13 cellular contexts compared by ENCODE assay signal in genomic region chr9:15834541-15834940, GRCh38.
DNase-seq lines count a peak whose midpoint lies in the region; TF ChIP-seq lines count a peak whose summit lies in the region.
"Had no signal": no experiment of that assay in that cellular context is flagged by ENCODE, and none has a peak within 500 bp of the region (broad histone marks: within the 10 kb centered on the region; RNA-seq: fewer than 3 reads in every experiment).

No MANE protein-coding gene starts in this region.

- H3K4me3 ChIP-seq in DOHH2 (ENCODE audit: low read length) = no peak overlapping the region
- H3K4me3 ChIP-seq in LNCaP clone FGC (ENCODE audit: low read depth, low read length) = no peak overlapping the region
- no peak overlapping the region for H3K4me3 ChIP-seq in SJCRH30
- H3K4me3 ChIP-seq: left lung, suprapubic skin had no signal

- H3K9me3 ChIP-seq in DOHH2 (ENCODE audit: control insufficient read depth, insufficient read depth, low read length) (no peaks in the 10 kb centered on the region), SJCRH30 (replicated peaks) (no peaks in the 10 kb centered on the region)
- H3K9me3 ChIP-seq: left lung, suprapubic skin had no signal

- peak; percentile 6 for DNase-seq in LNCaP clone FGC (ENCODE audit: low read depth)
- DNase-seq in SJCRH30 = peak; percentile 60 to 72
- peak; percentile 44 for DNase-seq in foreskin melanocyte
- DNase-seq in immature natural killer cell = no peak
- no peak for DNase-seq in NCI-H2029 treated with DMSO at 0.1 percent for 48 hours (lab: John Stamatoyannopoulos, UW)
- DNase-seq in NCI-H510A treated with DMSO at 0.1 percent for 48 hours (lab: John Stamatoyannopoulos, UW) = no peak
- DNase-seq: activated T-cell treated with anti-CD3 and anti-CD28 coated beads, Interleukin-2, amount 50 U/mL, for 24 hours; amniotic stem cell; left lung; NCI-H2029; nephron progenitor cell had no signal

- H3K36me3 ChIP-seq in DOHH2 (ENCODE audit: control insufficient read depth, low read length) (no peaks in the 10 kb centered on the region), SJCRH30 (no peaks in the 10 kb centered on the region)
- H3K36me3 ChIP-seq: left lung, suprapubic skin had no signal

- peaks cover 7% of the 10 kb centered on the region for H3K4me1 ChIP-seq in DOHH2 (ENCODE audit: control insufficient read depth, low read length)
- H3K4me1 ChIP-seq in SJCRH30 = no peaks in the 10 kb centered on the region
- H3K4me1 ChIP-seq: left lung, suprapubic skin had no signal

- H3K4me1 Mint-ChIP-seq in immature natural killer cell = no peaks in the 10 kb centered on the region
- H3K4me1 Mint-ChIP-seq: nephron progenitor cell had no signal

- H3K9me3 Mint-ChIP-seq in immature natural killer cell = no peaks in the 10 kb centered on the region
- H3K9me3 Mint-ChIP-seq: activated T-cell treated with anti-CD3 and anti-CD28 coated beads, Interleukin-2, amount 50 U/mL, for 24 hours; nephron progenitor cell had no signal

- no peaks in the 10 kb centered on the region for H3K9me2 ChIP-seq in DOHH2 (replicated peaks; ENCODE audit: control insufficient read depth, low read length)

- H3F3A ChIP-seq in DOHH2 (ENCODE audit: control insufficient read depth, insufficient read depth) = no peaks in the 10 kb centered on the region

- H3K4me2 ChIP-seq in DOHH2 (ENCODE audit: low read length) = 0 out of 2 replicates have a peak overlapping the region, but pooled peaks have one; percentile 22

- H3K27ac Mint-ChIP-seq in immature natural killer cell = no peak overlapping the region
- H3K27ac Mint-ChIP-seq: activated T-cell treated with anti-CD3 and anti-CD28 coated beads, Interleukin-2, amount 50 U/mL, for 24 hours; nephron progenitor cell had no signal

- no peaks in the 10 kb centered on the region for H3K27me3 Mint-ChIP-seq in immature natural killer cell (ENCODE audit: low read depth in 3 of 3)
- H3K27me3 Mint-ChIP-seq: activated T-cell treated with anti-CD3 and anti-CD28 coated beads, Interleukin-2, amount 50 U/mL, for 24 hours had no signal

- no peaks in the 10 kb centered on the region for H3K36me3 Mint-ChIP-seq in immature natural killer cell

- no peak overlapping the region for H3K4me3 Mint-ChIP-seq in immature natural killer cell
- H3K4me3 Mint-ChIP-seq: activated T-cell treated with anti-CD3 and anti-CD28 coated beads, Interleukin-2, amount 50 U/mL, for 24 hours; nephron progenitor cell had no signal

- H4K20me1 ChIP-seq in DOHH2 (ENCODE audit: control insufficient read depth, insufficient read depth, low read depth, low read length) = no peaks in the 10 kb centered on the region

- H3K27ac ChIP-seq in DOHH2 (ENCODE audit: low read depth, low read length) (no peak overlapping the region), SJCRH30 (no peak overlapping the region)
- H3K27ac ChIP-seq: left lung, suprapubic skin had no signal

- H3K79me2 ChIP-seq in DOHH2 (ENCODE audit: control insufficient read depth, low read length) = no peaks in the 10 kb centered on the region

- H3K27me3 ChIP-seq in DOHH2 (ENCODE audit: control insufficient read depth, low read length) (no peaks in the 10 kb centered on the region), SJCRH30 (no peaks in the 10 kb centered on the region)
- H3K27me3 ChIP-seq: left lung, suprapubic skin had no signal

- no peak for TF ChIP-seq CTCF in DOHH2 (IDR thresholded peaks at IDR 0.05; ENCODE audit: low read depth, low read length, poor library complexity, severe bottlenecking)
- TF ChIP-seq CTCF in LNCaP clone FGC (IDR thresholded peaks at IDR 0.05; ENCODE audit: control insufficient read depth, extremely low read depth, insufficient read depth) = no peak

Comparison
In these comparisons a context has a peak if more than half of its experiments do, and no peak if none do; other contexts are left out.
1. DNase-seq: peak in LNCaP clone FGC (single experiment), SJCRH30 (2 of 2) and foreskin melanocyte (single experiment); none in immature natural killer cell (0 of 3), NCI-H2029 treated with DMSO at 0.1 percent for 48 hours (single experiment) and NCI-H510A treated with DMSO at 0.1 percent for 48 hours (single experiment).